In genomic region chr11:124482362-124483147, GRCh38 we compare ENCODE assay signal across 11 cellular contexts. TPM values are rescaled to one million over a fixed set of nuclear protein-coding genes. Genes with fewer than 3 reads are reported as not detected.
DNase-seq lines count a peak whose midpoint lies in the region; ATAC-seq and TF ChIP-seq lines count a peak whose summit lies in the region.
"Had no signal": no experiment of that assay in that cellular context is flagged by ENCODE, and none has a peak within 500 bp of the region (broad histone marks: within the 10 kb centered on the region; RNA-seq: fewer than 3 reads in every experiment).

No MANE protein-coding gene starts in this region.

- peaks cover 3% of the 10 kb centered on the region for H3K9me3 Mint-ChIP-seq in chondrocyte (ENCODE audit: low read depth)

- TF ChIP-seq CTCF in PC-9 (conservative IDR thresholded peaks at IDR 0.05) (no peak), chondrocyte (IDR thresholded peaks at IDR 0.05) (no peak), OCI-LY7 (conservative IDR thresholded peaks at IDR 0.05; ENCODE audit: low read length) (no peak), lower lobe of right lung (IDR thresholded peaks at IDR 0.05) (no peak)

- intact Hi-C loops in PC-9 (cut with micrococcal nuclease; ENCODE audit: unreplicated experiment) (no loop called here), OCI-LY7 (cut with micrococcal nuclease; ENCODE audit: unreplicated experiment) (no loop called here), lower lobe of right lung (cut with DNase I) (no loop called here)

- H3K9me3 ChIP-seq in PC-9 (ENCODE audit: insufficient read depth, low read depth) (no peaks in the 10 kb centered on the region; the same call in 1 of the 2 replicates), mesodermal cell (ENCODE audit: control insufficient read depth, low read length) (no peaks in the 10 kb centered on the region), OCI-LY7 (ENCODE audit: low read length) (no peaks in the 10 kb centered on the region), lower lobe of right lung (no peaks in the 10 kb centered on the region)
- H3K9me3 ChIP-seq: right atrium auricular region, suprapubic skin had no signal

- ATAC-seq in lower lobe of right lung: no peak

- H3F3A ChIP-seq in PC-9 (ENCODE audit: insufficient read depth, low read depth): no peaks in the 10 kb centered on the region

- BruUV-seq in PC-9 (replicated peaks; lab: Mats Ljungman, UMichigan) (no TSS peak), OCI-LY7 (replicated peaks; lab: Mats Ljungman, UMichigan) (no TSS peak)

- H3K27ac Mint-ChIP-seq in chondrocyte (ENCODE audit: unreplicated experiment): peak overlapping the region; percentile 38

- DNase-seq in ELF-1 (ENCODE audit: low read depth, low spot score) (peak; percentile 29), PC-9 (no peak), chondrocyte (ENCODE audit: low spot score) (no peak), KG1 (lab: John Stamatoyannopoulos, UW) (no peak), OCI-LY7 (ENCODE audit: low spot score) (no peak), lower lobe of right lung (no peak), NCI-H1694 (lab: John Stamatoyannopoulos, UW) (no peak)
- DNase-seq: activated CD4-positive, alpha-beta T cell treated with anti-CD3 and anti-CD28 coated beads for 4 hours had no signal

- peak overlapping the region; percentile 48 for H3K4me3 Mint-ChIP-seq in chondrocyte (ENCODE audit: unreplicated experiment)

- peaks cover 4% of the 10 kb centered on the region for H3K27me3 Mint-ChIP-seq in chondrocyte (ENCODE audit: low read depth)

- H3K27ac ChIP-seq in PC-9: no peak overlapping the region
- peak overlapping the region; percentile 72 for H3K27ac ChIP-seq in mesodermal cell (ENCODE audit: low read depth, low read length, severe bottlenecking)
- H3K27ac ChIP-seq in OCI-LY7 (ENCODE audit: low read depth, low read length, poor library complexity, severe bottlenecking): no peak overlapping the region
- H3K27ac ChIP-seq in lower lobe of right lung: no peak overlapping the region
- H3K27ac ChIP-seq: suprapubic skin had no signal

- POLR2A ChIA-PET in PC-9 (lab: Charles Lee; ENCODE audit: unreplicated experiment): no interaction called here
- POLR2A ChIA-PET in OCI-LY7 (lab: Charles Lee): no interaction called here

- H3K9me2 ChIP-seq in PC-9 (ENCODE audit: insufficient read depth) (no peaks in the 10 kb centered on the region), OCI-LY7 (ENCODE audit: insufficient read depth, low read length) (no peaks in the 10 kb centered on the region)

- H3K36me3 Mint-ChIP-seq in chondrocyte (ENCODE audit: low read depth): no peaks in the 10 kb centered on the region

- H4K20me1 ChIP-seq in PC-9 (ENCODE audit: insufficient read depth) (no peaks in the 10 kb centered on the region), OCI-LY7 (ENCODE audit: insufficient read depth, low read length) (no peaks in the 10 kb centered on the region)

- H3K4me2 ChIP-seq in PC-9: peak overlapping the region; percentile 78
- H3K4me2 ChIP-seq in OCI-LY7 (ENCODE audit: low read length): no peak overlapping the region

- WGBS in mesodermal cell (ENCODE audit: insufficient coverage in 2 of 2), 2 experiments: 79 to 80% methylated on average over 6 to 7 of the region's 9 CpGs

- CTCF ChIA-PET in PC-9 (lab: Charles Lee) (interaction anchor here (0.7 kb wide), 1 partner anchor 110 kb away, joined by 5 read pairs; no protein-coding TSS in a partner anchor), OCI-LY7 (lab: Charles Lee; ENCODE audit: unreplicated experiment) (no interaction called here)

- H3K27me3 ChIP-seq in PC-9 (ENCODE audit: insufficient read depth, low read depth) (peaks cover 3% of the 10 kb centered on the region; the same call in 1 of the 2 replicates), lower lobe of right lung (ENCODE audit: low read depth) (no peaks in the 10 kb centered on the region)
- H3K27me3 ChIP-seq: right atrium auricular region, suprapubic skin had no signal

- H3K4me1 Mint-ChIP-seq in chondrocyte (ENCODE audit: low read depth): peaks cover 25% of the 10 kb centered on the region

- H3K36me3 ChIP-seq in PC-9 (ENCODE audit: low read depth) (no peaks in the 10 kb centered on the region), mesodermal cell (ENCODE audit: control insufficient read depth, insufficient read depth, low read length) (no peaks in the 10 kb centered on the region), OCI-LY7 (ENCODE audit: insufficient read depth, low read length) (no peaks in the 10 kb centered on the region), lower lobe of right lung (no peaks in the 10 kb centered on the region)
- H3K36me3 ChIP-seq: right atrium auricular region, suprapubic skin had no signal

- H2AFZ ChIP-seq in PC-9 (0 out of 2 replicates have a peak overlapping the region, but pooled peaks have one; percentile 40), OCI-LY7 (ENCODE audit: low read length) (no peak overlapping the region)

- H3K79me2 ChIP-seq in PC-9 (ENCODE audit: low read depth): no peaks in the 10 kb centered on the region
- H3K79me2 ChIP-seq in OCI-LY7 (ENCODE audit: insufficient read depth, low read depth, low read length): no peaks in the 10 kb centered on the region

- H3K4me1 ChIP-seq in PC-9 (replicated peaks; ENCODE audit: insufficient read depth): peaks cover 8% of the 10 kb centered on the region; the same call in 1 of the 2 replicates
- peaks cover 4% of the 10 kb centered on the region for H3K4me1 ChIP-seq in mesodermal cell (ENCODE audit: control insufficient read depth, insufficient read depth, low read length, poor library complexity, severe bottlenecking)
- no peaks in the 10 kb centered on the region for H3K4me1 ChIP-seq in OCI-LY7 (ENCODE audit: insufficient read depth, low read length, poor library complexity, severe bottlenecking)
- H3K4me1 ChIP-seq in lower lobe of right lung: no peaks in the 10 kb centered on the region
- H3K4me1 ChIP-seq: suprapubic skin had no signal

- H3K4me3 ChIP-seq in PC-9: 0 out of 2 replicates have a peak overlapping the region, but pooled peaks have one; percentile 48
- no peak overlapping the region for H3K4me3 ChIP-seq in mesodermal cell (ENCODE audit: extremely low read depth, insufficient read depth, low read length, poor library complexity, severe bottlenecking)
- no peak overlapping the region for H3K4me3 ChIP-seq in OCI-LY7 (ENCODE audit: low read depth, low read length, poor library complexity, severe bottlenecking)
- H3K4me3 ChIP-seq in lower lobe of right lung: no peak overlapping the region

RNA-seq across cellular contexts. Expression of gene OR8B8, which starts 37.1 kb away (rescaled TPM):
- total RNA-seq in PC-9 (2021): not detected in 2 replicates
- not detected in 3 replicates for total RNA-seq in chondrocyte
- polyA plus RNA-seq in mesodermal cell (2013, experiment 1 of 2): not detected
- not detected for polyA plus RNA-seq in mesodermal cell (2013, experiment 2 of 2)
- total RNA-seq in OCI-LY7 (2014; rRNA removed; shearing (Covaris generic)): not detected in 2 replicates
- total RNA-seq in OCI-LY7 (2022): not detected in 2 replicates
- not detected for total RNA-seq in lower lobe of right lung
- total RNA-seq: right atrium auricular region, suprapubic skin had no signal

RNA-seq across cellular contexts. Expression of gene OR8B4, which starts 57.9 kb away (rescaled TPM):
- not detected in 2 replicates for total RNA-seq in PC-9 (2021)
- total RNA-seq in chondrocyte: not detected in 3 replicates
- not detected for polyA plus RNA-seq in mesodermal cell (2013, experiment 1 of 2)
- polyA plus RNA-seq in mesodermal cell (2013, experiment 2 of 2): not detected
- total RNA-seq in OCI-LY7 (2014; rRNA removed; shearing (Covaris generic)): not detected in 2 replicates
- not detected in 2 replicates for total RNA-seq in OCI-LY7 (2022)
- total RNA-seq in lower lobe of right lung: not detected
- total RNA-seq: right atrium auricular region, suprapubic skin had no signal
